11 cellular contexts compared by ENCODE assay signal in genomic region chr14:71398450-71398849, GRCh38.
A peak's percentile ranks its signal among the peaks of the same experiment; 100 is the strongest.
DNase-seq lines count a peak whose midpoint lies in the region; ATAC-seq, FAIRE-seq and TF ChIP-seq lines count a peak whose summit lies in the region.
"Had no signal": no experiment of that assay in that cellular context is flagged by ENCODE, and none has a peak within 500 bp of the region (broad histone marks: within the 10 kb centered on the region; RNA-seq: fewer than 3 reads in every experiment).

No MANE protein-coding gene starts in this region.

- no peaks in the 10 kb centered on the region for H3K9me3 ChIP-seq in smooth muscle cell (replicated peaks; ENCODE audit: low read depth)

- peaks cover 91% of the 10 kb centered on the region for H3K79me2 ChIP-seq in smooth muscle cell (ENCODE audit: low read depth)

- no peak overlapping the region for H3K9ac ChIP-seq in smooth muscle cell (ENCODE audit: low read depth)

- H3K4me3 Mint-ChIP-seq in activated naive CD4-positive, alpha-beta T cell treated with anti-CD3 and anti-CD28 coated beads, Interleukin-2, amount 50 U/mL, for 24 hours = no peak overlapping the region
- H3K4me3 Mint-ChIP-seq in activated T-helper 17 cell treated with anti-CD3 and anti-CD28 coated beads, Interleukin-2, amount 50 U/mL, for 72 hours = peak overlapping the region; percentile 60

- H4K20me1 ChIP-seq in smooth muscle cell (ENCODE audit: low read depth) = peaks cover 96% of the 10 kb centered on the region

- peaks cover 7% of the 10 kb centered on the region for H3F3A ChIP-seq in smooth muscle cell (ENCODE audit: low read depth)

- no peaks in the 10 kb centered on the region for H3K27me3 Mint-ChIP-seq in activated naive CD4-positive, alpha-beta T cell treated with anti-CD3 and anti-CD28 coated beads, Interleukin-2, amount 50 U/mL, for 24 hours
- no peaks in the 10 kb centered on the region for H3K27me3 Mint-ChIP-seq in activated T-helper 17 cell treated with anti-CD3 and anti-CD28 coated beads, Interleukin-2, amount 50 U/mL, for 72 hours

- TF ChIP-seq CTCF in smooth muscle cell (IDR thresholded peaks at IDR 0.05; ENCODE audit: borderline replicate concordance, insufficient read depth, poor library complexity, severe bottlenecking) = no peak

- H3K4me2 ChIP-seq in smooth muscle cell = no peak overlapping the region

- peaks cover 9% of the 10 kb centered on the region for H3K4me1 ChIP-seq in smooth muscle cell (ENCODE audit: low read depth)

- peak overlapping the region; percentile 46 for H3K27ac Mint-ChIP-seq in activated naive CD4-positive, alpha-beta T cell treated with anti-CD3 and anti-CD28 coated beads, Interleukin-2, amount 50 U/mL, for 24 hours
- H3K27ac Mint-ChIP-seq in activated T-helper 17 cell treated with anti-CD3 and anti-CD28 coated beads, Interleukin-2, amount 50 U/mL, for 72 hours = peak overlapping the region; percentile 82

- peak; percentile 52 for FAIRE-seq in urothelium cell line (lab: Jason Lieb, UNC)
- FAIRE-seq: TTC549 had no signal

- DNase-seq in activated naive CD4-positive, alpha-beta T cell (lab: John Stamatoyannopoulos, UW) = no peak
- DNase-seq in urothelium cell line (ENCODE audit: low spot score) (no peak), cerebellar nuclear complex (lab: John Stamatoyannopoulos, UW) (no peak), smooth muscle cell (lab: John Stamatoyannopoulos, UW; ENCODE audit: unreplicated experiment) (no peak)
- DNase-seq: hippocampal formation, NCI-H2029 treated with DMSO at 0.1 percent for 48 hours had no signal

- H3K27ac ChIP-seq in smooth muscle cell (ENCODE audit: low read depth) = no peak overlapping the region

- H3K9me3 Mint-ChIP-seq in activated naive CD4-positive, alpha-beta T cell treated with anti-CD3 and anti-CD28 coated beads, Interleukin-2, amount 50 U/mL, for 24 hours = no peaks in the 10 kb centered on the region
- H3K9me3 Mint-ChIP-seq in activated T-helper 17 cell treated with anti-CD3 and anti-CD28 coated beads, Interleukin-2, amount 50 U/mL, for 72 hours = no peaks in the 10 kb centered on the region

- H3K4me1 Mint-ChIP-seq in activated naive CD4-positive, alpha-beta T cell treated with anti-CD3 and anti-CD28 coated beads, Interleukin-2, amount 50 U/mL, for 24 hours = peaks cover 51% of the 10 kb centered on the region
- peaks cover 19% of the 10 kb centered on the region for H3K4me1 Mint-ChIP-seq in activated T-helper 17 cell treated with anti-CD3 and anti-CD28 coated beads, Interleukin-2, amount 50 U/mL, for 72 hours

- no peak overlapping the region for H2AFZ ChIP-seq in smooth muscle cell (ENCODE audit: low read depth)

- WGBS in smooth muscle cell (ENCODE audit: low lambda C conversion rate) = 92% methylated on average over 3 of the region's 3 CpGs

- ATAC-seq in HG03095 (IDR thresholded peaks at IDR 0.05; ENCODE audit: unreplicated experiment) = peak; percentile 17
- ATAC-seq in activated T-helper 17 cell treated with anti-CD3 and anti-CD28 coated beads, Interleukin-2, amount 50 U/mL, for 72 hours (replicated peaks) = peak; percentile 59
- no peak for ATAC-seq in HG03439 (IDR thresholded peaks at IDR 0.05; ENCODE audit: unreplicated experiment)

- H3K36me3 ChIP-seq in smooth muscle cell (ENCODE audit: low read depth) = no peaks in the 10 kb centered on the region

- no peak overlapping the region for H3K4me3 ChIP-seq in smooth muscle cell

- no peaks in the 10 kb centered on the region for H3K36me3 Mint-ChIP-seq in activated naive CD4-positive, alpha-beta T cell treated with anti-CD3 and anti-CD28 coated beads, Interleukin-2, amount 50 U/mL, for 24 hours
- H3K36me3 Mint-ChIP-seq in activated T-helper 17 cell treated with anti-CD3 and anti-CD28 coated beads, Interleukin-2, amount 50 U/mL, for 72 hours (ENCODE audit: low read depth) = no peaks in the 10 kb centered on the region

- H3K27me3 ChIP-seq in smooth muscle cell (ENCODE audit: low read depth) = no peaks in the 10 kb centered on the region
